Comparison of ENCODE assay signal across 13 cellular contexts in the genomic region with DNA sequence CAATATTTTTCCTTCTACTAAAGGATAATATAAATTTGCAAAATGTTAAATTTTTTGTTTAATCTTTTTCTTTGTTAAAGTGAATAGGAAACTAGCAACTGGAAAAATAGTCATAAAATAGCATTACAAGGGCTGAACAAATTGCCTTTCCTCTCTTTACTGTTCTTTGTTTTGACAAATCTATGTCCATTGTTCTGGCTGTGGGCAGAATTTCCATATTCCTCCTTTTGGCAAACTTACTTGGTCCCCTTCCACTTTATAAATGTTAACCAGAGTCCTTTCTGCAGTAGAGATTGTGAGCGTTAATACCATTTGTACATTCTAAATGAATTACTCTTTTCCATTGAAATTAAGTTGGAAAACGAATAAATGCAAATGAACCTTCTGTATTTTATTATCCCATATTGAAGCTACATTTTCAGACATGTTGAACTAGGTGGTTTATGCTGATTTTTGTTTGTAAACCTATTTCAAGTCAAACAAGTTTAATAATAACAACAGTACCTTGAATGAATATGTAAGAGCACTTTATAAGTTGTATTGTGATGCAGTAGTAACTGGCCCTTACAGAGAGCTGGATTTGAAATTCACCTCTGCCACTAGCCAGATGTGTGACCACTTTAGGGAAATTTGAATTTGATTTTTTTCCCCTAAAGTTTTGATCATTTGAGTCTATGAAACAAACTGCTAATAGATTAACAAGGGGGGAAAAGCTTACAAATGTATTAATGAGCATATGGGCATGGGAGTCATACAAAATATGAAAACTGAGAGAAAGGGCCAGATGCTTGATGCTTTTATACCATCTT. TPM values are rescaled to one million over a fixed set of nuclear protein-coding genes. Genes with fewer than 3 reads are reported as not detected.
DNase-seq lines count a peak whose midpoint lies in the region; ATAC-seq and FAIRE-seq lines count a peak whose summit lies in the region.
"Had no signal": no experiment of that assay in that cellular context is flagged by ENCODE, and none has a peak within 500 bp of the region (broad histone marks: within the 10 kb centered on the region; RNA-seq: fewer than 3 reads in every experiment).

No MANE protein-coding gene starts in this region.

- peaks cover 74% of the 10 kb centered on the region for H3K4me1 Mint-ChIP-seq in activated naive CD4-positive, alpha-beta T cell treated with anti-CD3 and anti-CD28 coated beads, Interleukin-2, amount 10 ng/mL, durations not matched to agents 7 days and 5 days
- H3K4me1 Mint-ChIP-seq in T-cell = peaks cover 59 to 74% (median 62%) of the 10 kb centered on the region in 3 donors
- peaks cover 53% of the 10 kb centered on the region for H3K4me1 Mint-ChIP-seq in stimulated activated memory B cell treated with anti-CD40 and anti-IgM and Interleukin-4, amounts not matched to agents 10 μg/mL and 1 μg/mL and 100 μg/mL, for 72 hours

- CTCF ChIA-PET in activated naive CD4-positive, alpha-beta T cell treated with anti-CD3 and anti-CD28 coated beads, Interleukin-2, amount 10 ng/mL, durations not matched to agents 7 days and 5 days (lab: Charles Lee) = interaction anchor here (1.3 to 1.5 kb wide), 2 partner anchors 20 to 50 kb away, joined by 4 to 6 read pairs; no protein-coding TSS in a partner anchor
- CTCF ChIA-PET in T-cell (lab: Charles Lee) = interaction anchor here (0.5 to 1.7 kb wide), 3 partner anchors 8 to 50 kb away, joined by 3 to 12 read pairs (median 7); no protein-coding TSS in a partner anchor

- no peak overlapping the region for H3K27ac Mint-ChIP-seq in activated naive CD4-positive, alpha-beta T cell treated with anti-CD3 and anti-CD28 coated beads, Interleukin-2, amount 10 ng/mL, durations not matched to agents 7 days and 5 days
- peak overlapping the region; percentile 71 to 81 for H3K27ac Mint-ChIP-seq in T-cell
- peak overlapping the region; percentile 22 for H3K27ac Mint-ChIP-seq in stimulated activated memory B cell treated with anti-CD40 and anti-IgM and Interleukin-4, amounts not matched to agents 10 μg/mL and 1 μg/mL and 100 μg/mL, for 72 hours
- H3K27ac Mint-ChIP-seq: activated B cell treated with CpG ODN at 0.5 μM for 24 hours had no signal

- ATAC-seq in T-cell (replicated peaks in 1 of 4) (no peak), HG02852 (IDR thresholded peaks at IDR 0.05; ENCODE audit: unreplicated experiment) (no peak)
- no peak for ATAC-seq in stimulated activated memory B cell treated with anti-CD40 and anti-IgM and Interleukin-4, amounts not matched to agents 10 μg/mL and 1 μg/mL and 100 μg/mL, for 72 hours
- ATAC-seq: Panc1 had no signal

- POLR2A ChIA-PET in T-cell (lab: Charles Lee) = interaction anchor here (0.5 to 1.7 kb wide), 7 partner anchors 13 to 116 kb away, joined by 3 to 6 read pairs (median 3); no protein-coding TSS in a partner anchor

- peaks cover 45% of the 10 kb centered on the region for H3K36me3 Mint-ChIP-seq in activated naive CD4-positive, alpha-beta T cell treated with anti-CD3 and anti-CD28 coated beads, Interleukin-2, amount 10 ng/mL, durations not matched to agents 7 days and 5 days
- H3K36me3 Mint-ChIP-seq in T-cell = peaks cover 25% of the 10 kb centered on the region
- H3K36me3 Mint-ChIP-seq in stimulated activated memory B cell treated with anti-CD40 and anti-IgM and Interleukin-4, amounts not matched to agents 10 μg/mL and 1 μg/mL and 100 μg/mL, for 72 hours = no peaks in the 10 kb centered on the region

- H3K27me3 Mint-ChIP-seq in activated naive CD4-positive, alpha-beta T cell treated with anti-CD3 and anti-CD28 coated beads, Interleukin-2, amount 10 ng/mL, durations not matched to agents 7 days and 5 days = peaks cover 7% of the 10 kb centered on the region
- no peaks in the 10 kb centered on the region for H3K27me3 Mint-ChIP-seq in T-cell
- no peaks in the 10 kb centered on the region for H3K27me3 Mint-ChIP-seq in stimulated activated memory B cell treated with anti-CD40 and anti-IgM and Interleukin-4, amounts not matched to agents 10 μg/mL and 1 μg/mL and 100 μg/mL, for 72 hours
- H3K27me3 Mint-ChIP-seq: activated B cell treated with CpG ODN at 0.5 μM for 24 hours had no signal

- no peaks in the 10 kb centered on the region for H3K9me3 Mint-ChIP-seq in activated naive CD4-positive, alpha-beta T cell treated with anti-CD3 and anti-CD28 coated beads, Interleukin-2, amount 10 ng/mL, durations not matched to agents 7 days and 5 days
- H3K9me3 Mint-ChIP-seq in T-cell = no peaks in the 10 kb centered on the region
- H3K9me3 Mint-ChIP-seq in stimulated activated memory B cell treated with anti-CD40 and anti-IgM and Interleukin-4, amounts not matched to agents 10 μg/mL and 1 μg/mL and 100 μg/mL, for 72 hours = no peaks in the 10 kb centered on the region
- H3K9me3 Mint-ChIP-seq: activated B cell treated with CpG ODN at 0.5 μM for 24 hours had no signal

- H3K4me3 Mint-ChIP-seq in activated naive CD4-positive, alpha-beta T cell treated with anti-CD3 and anti-CD28 coated beads, Interleukin-2, amount 10 ng/mL, durations not matched to agents 7 days and 5 days = peak overlapping the region; percentile 36
- H3K4me3 Mint-ChIP-seq in T-cell = peak overlapping the region; percentile 47 to 100 (median 99)
- H3K4me3 Mint-ChIP-seq in stimulated activated memory B cell treated with anti-CD40 and anti-IgM and Interleukin-4, amounts not matched to agents 10 μg/mL and 1 μg/mL and 100 μg/mL, for 72 hours = no peak overlapping the region
- H3K4me3 Mint-ChIP-seq: activated B cell treated with CpG ODN at 0.5 μM for 24 hours had no signal

- peak; percentile 83 for FAIRE-seq in frontal cortex (lab: Jason Lieb, UNC)

- no peak for DNase-seq in activated naive CD4-positive, alpha-beta T cell treated with anti-CD3 and anti-CD28 coated beads, Interleukin-2, amount 10 ng/mL, durations not matched to agents 7 days and 5 days
- no peak for DNase-seq in activated naive CD4-positive, alpha-beta T cell (lab: John Stamatoyannopoulos, UW)
- no peak for DNase-seq in T-cell
- DNase-seq in frontal cortex (ENCODE audit: low spot score in 2 of 2) = peak in 1 of 2 donors; percentile 41
- DNase-seq in COR-L47 (lab: John Stamatoyannopoulos, UW) = no peak
- no peak for DNase-seq in AG08395 (ENCODE audit: low spot score)
- DNase-seq: activated B cell treated with CpG ODN at 0.5 μM for 24 hours, dermis blood vessel endothelial cell, NCI-H1930, sigmoid colon had no signal

RNA-seq across cellular contexts. Expression of a gene that starts 3.3 kb away (rescaled TPM):
- total RNA-seq in T-cell (10 to 100 TPM; 33.6 to 70.1 (median 37.4) TPM), frontal cortex (2.0 TPM)

Comparison
In these comparisons a context has a peak if more than half of its experiments do, and no peak if none do; other contexts are left out.
1. RNA of a gene that starts 3.3 kb away (total RNA-seq): 33.6 to 70.1 TPM in T-cell; 2.0 TPM in frontal cortex (single experiment); every median in the first group is over 10 times any median in the second.